Comparison of ENCODE assay signal across 6 cellular contexts in the genomic region with DNA sequence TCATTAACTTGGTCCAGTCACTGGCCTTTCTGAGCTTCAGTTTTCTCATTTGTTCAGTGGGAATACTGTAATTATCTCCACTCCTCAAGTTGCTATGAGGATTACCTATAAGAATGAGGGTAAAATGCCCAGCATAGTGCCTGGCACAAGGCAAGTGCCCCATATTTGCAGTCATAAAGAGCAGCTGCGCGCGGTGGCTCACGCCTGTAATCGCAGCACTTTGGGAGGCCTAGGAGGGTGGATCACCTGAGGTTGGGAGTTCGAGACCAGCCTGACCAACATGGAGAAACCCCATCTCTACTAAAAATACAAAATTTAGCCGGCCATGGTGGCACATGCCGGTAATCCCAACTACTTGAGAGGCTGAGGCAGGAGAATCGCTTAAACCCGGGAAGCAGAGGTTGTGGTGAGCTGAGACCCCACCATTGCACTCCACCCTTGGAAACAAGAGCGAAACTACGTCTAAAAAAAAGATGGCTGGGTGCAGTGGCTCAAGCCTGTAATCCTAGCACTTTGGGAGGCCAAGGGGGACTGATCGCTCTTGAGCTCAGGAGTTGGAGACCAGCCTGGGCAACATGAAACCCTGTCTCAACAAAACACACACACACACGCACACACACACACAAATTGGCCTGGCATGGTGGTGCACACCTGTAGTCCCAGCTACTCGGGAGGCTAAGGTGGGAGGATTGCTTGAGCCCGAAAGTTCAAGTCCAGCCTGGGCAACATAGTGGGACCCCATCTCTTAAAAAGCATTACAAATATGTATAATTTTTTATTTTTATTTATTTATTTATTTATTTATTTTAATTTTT. TPM values are rescaled to one million over a fixed set of nuclear protein-coding genes. Genes with fewer than 3 reads are reported as not detected.
DNase-seq lines count a peak whose midpoint lies in the region; ATAC-seq, FAIRE-seq and TF ChIP-seq lines count a peak whose summit lies in the region.
"Not testable (repeated sequence)": the region's sequence is repeated elsewhere in the genome, so short reads cannot be mapped to it uniquely, and the experiment has no call there.

No MANE protein-coding gene starts in this region.

- not testable (repeated sequence) for H3K4ac ChIP-seq in mesendoderm (ENCODE audit: low read depth, low read length)

- not testable (repeated sequence) for H2AK5ac ChIP-seq in mesendoderm (ENCODE audit: low read length)

- ATAC-seq in activated naive CD8-positive, alpha-beta T cell treated with anti-CD3 and anti-CD28 coated beads, Interleukin-2, amount 50 U/mL, for 24 hours; foreskin keratinocyte: not testable (repeated sequence)

- not testable (repeated sequence) for H4K8ac ChIP-seq in mesendoderm (ENCODE audit: low read depth, low read length)

- H3K4me3 ChIP-seq in mesendoderm (ENCODE audit: low read length); small intestine (ENCODE audit: low read depth in 1 of 2, low read length in 2 of 2): not testable (repeated sequence)

- H3K4me2 ChIP-seq in mesendoderm (ENCODE audit: low read length) = peak overlapping the region; percentile 3

- H3K79me1 ChIP-seq in mesendoderm (ENCODE audit: low read length) = peaks cover 20% of the 10 kb centered on the region

- H3K27ac ChIP-seq in C4-2B (peak overlapping the region; percentile 87), RWPE1 (peak overlapping the region; percentile 94), foreskin keratinocyte (peak overlapping the region; percentile 92), mesendoderm (ENCODE audit: low read depth, low read length) (peak overlapping the region; percentile 88), small intestine (ENCODE audit: low read depth in 1 of 2, low read length in 1 of 2) (peak overlapping the region; percentile 82 to 99)

- H3K56ac ChIP-seq in mesendoderm (ENCODE audit: low read length) = peak overlapping the region; percentile 15

- not testable (repeated sequence) for TF ChIP-seq CTCF in C4-2B (conservative IDR thresholded peaks at IDR 0.05); RWPE1 (conservative IDR thresholded peaks at IDR 0.05; ENCODE audit: low read depth); foreskin keratinocyte (conservative IDR thresholded peaks at IDR 0.05)

- WGBS in mesendoderm (ENCODE audit: extremely low coverage, insufficient coverage, low lambda C conversion rate) = no CpG with 5 or more reads among the region's 16 CpGs
- WGBS in small intestine, 3 donors = 60 to 82% (median 66%) methylated on average over 16 of the region's 16 CpGs

- not testable (repeated sequence) for H2BK15ac ChIP-seq in mesendoderm (replicated peaks; ENCODE audit: low read depth)

- not testable (repeated sequence) for H4K5ac ChIP-seq in mesendoderm (ENCODE audit: low read length)

- peaks cover 43% of the 10 kb centered on the region for H3K27me3 Mint-ChIP-seq in activated naive CD8-positive, alpha-beta T cell treated with anti-CD3 and anti-CD28 coated beads, Interleukin-2, amount 50 U/mL, for 24 hours

- H3K36me3 Mint-ChIP-seq in activated naive CD8-positive, alpha-beta T cell treated with anti-CD3 and anti-CD28 coated beads, Interleukin-2, amount 50 U/mL, for 24 hours (ENCODE audit: low read depth) = not testable (repeated sequence)

- peak overlapping the region; percentile 56 for H3K4me3 Mint-ChIP-seq in activated naive CD8-positive, alpha-beta T cell treated with anti-CD3 and anti-CD28 coated beads, Interleukin-2, amount 50 U/mL, for 24 hours

- H3K27me3 ChIP-seq in foreskin keratinocyte; mesendoderm (ENCODE audit: insufficient read depth, low read length, poor library complexity); small intestine (ENCODE audit: control insufficient read depth in 2 of 2, insufficient read depth in 2 of 2, low read length in 2 of 2): not testable (repeated sequence)

- H3K23ac ChIP-seq in mesendoderm (ENCODE audit: low read length) = not testable (repeated sequence)

- not testable (repeated sequence) for FAIRE-seq in small intestine (lab: Jason Lieb, UNC)

- not testable (repeated sequence) for H2BK5ac ChIP-seq in mesendoderm (ENCODE audit: low read length)

- DNase-seq in RWPE1 (ENCODE audit: low spot score); activated naive CD8-positive, alpha-beta T cell treated with anti-CD3 and anti-CD28 coated beads, Interleukin-2, amount 50 U/mL, for 24 hours; foreskin keratinocyte; mesendoderm; small intestine: not testable (repeated sequence)

- peak overlapping the region; percentile 96 for H3K9ac ChIP-seq in mesendoderm (ENCODE audit: low read length)

- H3K18ac ChIP-seq in mesendoderm (ENCODE audit: low read length) = not testable (repeated sequence)

- POLR2A ChIA-PET in RWPE1 (lab: Yijun Ruan, JAX; ENCODE audit: low non-redundant PET) = interaction anchor here (0.6 to 1.2 kb wide), 2 partner anchors 12 to 21 kb away, joined by 3 to 4 read pairs; a partner anchor contains a TSS

- H3K9me3 Mint-ChIP-seq in activated naive CD8-positive, alpha-beta T cell treated with anti-CD3 and anti-CD28 coated beads, Interleukin-2, amount 50 U/mL, for 24 hours = not testable (repeated sequence)

- not testable (repeated sequence) for H3K27ac Mint-ChIP-seq in activated naive CD8-positive, alpha-beta T cell treated with anti-CD3 and anti-CD28 coated beads, Interleukin-2, amount 50 U/mL, for 24 hours

- CTCF ChIA-PET in RWPE1 (lab: Yijun Ruan, JAX) = interaction anchor here (1.0 kb wide), 1 partner anchor 12 kb away, joined by 3 read pairs; no protein-coding TSS in a partner anchor

- H3K9me3 ChIP-seq in small intestine (ENCODE audit: control insufficient read depth, low read depth) = not testable (repeated sequence)

- H3K79me2 ChIP-seq in mesendoderm (ENCODE audit: control insufficient read depth, insufficient read depth, low read length) = peaks cover 30% of the 10 kb centered on the region

- peaks cover 19% of the 10 kb centered on the region for H3K4me1 Mint-ChIP-seq in activated naive CD8-positive, alpha-beta T cell treated with anti-CD3 and anti-CD28 coated beads, Interleukin-2, amount 50 U/mL, for 24 hours

- H3K36me3 ChIP-seq in mesendoderm (ENCODE audit: control insufficient read depth, insufficient read depth, low read length); small intestine (ENCODE audit: control insufficient read depth in 2 of 2, insufficient read depth in 2 of 2, low read length in 2 of 2): not testable (repeated sequence)

- H2BK120ac ChIP-seq in mesendoderm (ENCODE audit: low read depth, low read length) = not testable (repeated sequence)

- H3K4me1 ChIP-seq in foreskin keratinocyte (peaks cover 15% of the 10 kb centered on the region), mesendoderm (ENCODE audit: control insufficient read depth, low read depth, low read length) (peaks cover 12% of the 10 kb centered on the region)
- H3K4me1 ChIP-seq in small intestine (ENCODE audit: control insufficient read depth in 2 of 2, insufficient read depth in 1 of 2, low read depth in 1 of 2, low read length in 1 of 2) = not testable (repeated sequence)

RNA-seq across cellular contexts. Expression of a gene that starts 1.0 kb away (rescaled TPM):
- total RNA-seq in foreskin keratinocyte = 143 and 188 TPM in 2 replicates
- polyA plus RNA-seq in foreskin keratinocyte (132 and 168 TPM in 2 replicates), small intestine (10 to 100 TPM; 51.1 to 78.7 (median 60.7) TPM)
- polyA plus RNA-seq in mesendoderm (2013, experiment 1 of 2) = 32.8 TPM
- 32.7 TPM for polyA plus RNA-seq in mesendoderm (2013, experiment 2 of 2)

RNA-seq across cellular contexts. Expression of a gene that starts 12.2 kb away (rescaled TPM):
- 33.4 and 36.2 TPM in 2 replicates for total RNA-seq in foreskin keratinocyte
- polyA plus RNA-seq in foreskin keratinocyte (43.7 and 50.7 TPM in 2 replicates), small intestine (10 to 100 TPM; 28.7 to 43.8 (median 38.6) TPM)
- polyA plus RNA-seq in mesendoderm (2013, experiment 1 of 2) = 11.3 TPM
- polyA plus RNA-seq in mesendoderm (2013, experiment 2 of 2) = 11.5 TPM

RNA-seq across cellular contexts. Expression of a gene that starts 15.5 kb away (rescaled TPM):
- total RNA-seq in foreskin keratinocyte = 47.6 and 63.9 TPM in 2 replicates
- polyA plus RNA-seq in foreskin keratinocyte (69.7 and 91.6 TPM in 2 replicates), small intestine (10 to 100 TPM; 55.1 to 82.7 (median 56.8) TPM)
- polyA plus RNA-seq in mesendoderm (2013, experiment 1 of 2) = 46.3 TPM
- 45.2 TPM for polyA plus RNA-seq in mesendoderm (2013, experiment 2 of 2)

RNA-seq across cellular contexts. Expression of a gene that starts 21.2 kb away (rescaled TPM):
- total RNA-seq in foreskin keratinocyte = 73.6 and 80.9 TPM in 2 replicates
- polyA plus RNA-seq in foreskin keratinocyte (95.6 and 100 TPM in 2 replicates), small intestine (1 to 10 TPM; 1.6 to 8.9 (median 3.5) TPM)
- polyA plus RNA-seq in mesendoderm (2013, experiment 1 of 2) = 10.1 TPM
- polyA plus RNA-seq in mesendoderm (2013, experiment 2 of 2) = 9.9 TPM

RNA-seq across cellular contexts. Expression of a gene that starts 21.3 kb away (rescaled TPM):
- total RNA-seq in foreskin keratinocyte = 1.5 and 3.5 TPM in 2 replicates
- polyA plus RNA-seq in foreskin keratinocyte (1.9 and 3.2 TPM in 2 replicates), small intestine (1 to 10 TPM in 1 of 3 donors, under 1 TPM in 2; 0.22 to 1.4 (median 0.81) TPM)
- polyA plus RNA-seq in mesendoderm (2013, experiment 1 of 2) = 0.34 TPM
- 0.56 TPM for polyA plus RNA-seq in mesendoderm (2013, experiment 2 of 2)
